Comparison of ENCODE assay signal across 32 cellular contexts in the genomic region with DNA sequence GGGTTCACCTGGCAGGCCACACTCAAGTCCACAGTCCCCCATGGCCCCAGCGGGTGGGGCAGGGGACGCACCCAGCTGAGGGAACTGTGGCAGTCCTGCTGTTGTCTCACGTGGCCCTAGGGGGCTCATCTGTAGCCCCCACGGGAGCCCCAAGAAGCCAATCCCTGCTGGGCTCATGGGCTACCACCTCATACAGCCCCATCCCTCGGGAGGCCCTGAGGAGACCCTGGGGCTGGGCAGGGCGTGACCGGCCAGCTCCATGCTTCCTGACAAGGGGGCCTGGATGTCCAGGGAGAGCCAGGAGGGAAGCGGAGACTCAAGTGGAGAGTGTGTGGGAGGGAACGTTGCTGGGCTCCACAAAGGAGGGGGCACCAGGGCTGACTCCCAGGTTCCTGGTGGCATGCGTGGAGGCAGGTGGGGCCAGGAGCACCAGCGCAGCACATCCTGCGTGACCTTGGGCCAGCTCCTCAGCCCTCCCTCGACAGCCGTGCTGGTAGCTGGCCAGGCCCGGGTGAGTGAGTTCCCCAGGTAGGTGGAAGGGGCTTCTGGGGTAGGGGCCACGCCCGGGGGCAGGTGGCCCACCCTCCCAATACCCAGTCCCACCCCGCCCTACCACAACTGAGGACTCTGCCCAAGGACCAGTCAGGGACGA.
"Had no signal": no experiment of that assay in that cellular context is flagged by ENCODE, and none has a peak within 500 bp of the region (broad histone marks: within the 10 kb centered on the region; RNA-seq: fewer than 3 reads in every experiment).

No MANE protein-coding gene starts in this region.

- H3K9me3 ChIP-seq: esophagus squamous epithelium, gastroesophageal sphincter, heart right ventricle had no signal

- H3K36me3 Mint-ChIP-seq: activated CD4-positive, alpha-beta memory T cell treated with anti-CD3 and anti-CD28 coated beads for 36 hours; activated CD8-positive, alpha-beta memory T cell treated with anti-CD3 and anti-CD28 coated beads, Interleukin-2, amount 10 ng/mL, durations not matched to agents 7 days and 5 days; activated naive CD4-positive, alpha-beta T cell treated with anti-CD3 and anti-CD28 coated beads, Interleukin-2, amount 10 ng/mL, durations not matched to agents 7 days and 5 days; activated naive CD4-positive, alpha-beta T cell treated with anti-CD3 and anti-CD28 coated beads, Interleukin-2, amount 50 U/mL, for 72 hours; activated naive CD8-positive, alpha-beta T cell treated with anti-CD3 and anti-CD28 coated beads, Interleukin-2, amount 10 ng/mL, durations not matched to agents 7 days and 5 days had no signal

- H3K27me3 Mint-ChIP-seq: activated CD4-positive, alpha-beta memory T cell treated with anti-CD3 and anti-CD28 coated beads for 36 hours; activated CD4-positive, alpha-beta T cell treated with anti-CD3 and anti-CD28 coated beads for 36 hours; activated CD4-positive, alpha-beta T cell treated with anti-CD3 and anti-CD28 coated beads, Interleukin-2, amount 10 ng/mL, durations not matched to agents 24 days and 14 days; activated CD8-positive, alpha-beta memory T cell treated with anti-CD3 and anti-CD28 coated beads, Interleukin-2, amount 10 ng/mL, durations not matched to agents 7 days and 5 days; activated naive CD4-positive, alpha-beta T cell treated with anti-CD3 and anti-CD28 coated beads, Interleukin-2, amount 10 ng/mL, durations not matched to agents 7 days and 5 days; activated naive CD8-positive, alpha-beta T cell treated with anti-CD3 and anti-CD28 coated beads, Interleukin-2, amount 10 ng/mL, durations not matched to agents 7 days and 5 days; central memory CD8-positive, alpha-beta T cell; dendritic cell treated with granulocyte-macrophage colony-stimulating factor and Interleukin-4, amounts not matched to agents 40 ng/mL and 50 ng/mL, for 4 days had no signal

- H3K4me3 ChIP-seq: coronary artery, esophagus squamous epithelium, gastroesophageal sphincter, heart right ventricle had no signal

- H3K27ac ChIP-seq: brain microvascular endothelial cell, coronary artery, epithelial cell of prostate, esophagus squamous epithelium, gastroesophageal sphincter, heart right ventricle had no signal

- DNase-seq: activated CD4-positive, alpha-beta memory T cell treated with anti-CD3 and anti-CD28 coated beads for 36 hours; activated CD4-positive, alpha-beta T cell treated with anti-CD3 and anti-CD28 coated beads for 36 hours; activated CD4-positive, alpha-beta T cell treated with anti-CD3 and anti-CD28 coated beads, Interleukin-2, amount 10 ng/mL, durations not matched to agents 24 days and 14 days; activated CD4-positive, CD25-positive, alpha-beta regulatory T cell; activated CD4-positive, CD25-positive, alpha-beta regulatory T cell treated with anti-CD3 and anti-CD28 coated beads, Interleukin-2, amount 50 U/mL, for 72 hours; activated CD8-positive, alpha-beta memory T cell treated with anti-CD3 and anti-CD28 coated beads, Interleukin-2, amount 10 ng/mL, durations not matched to agents 7 days and 5 days; activated CD8-positive, alpha-beta memory T cell treated with anti-CD3 and anti-CD28 coated beads, Interleukin-2, amount 50 U/mL, for 4 hours; activated CD8-positive, alpha-beta T cell treated with anti-CD3 and anti-CD28 coated beads, Interleukin-2, amount 10 ng/mL, durations not matched to agents 7 days and 5 days; activated gamma-delta T cell; activated naive CD4-positive, alpha-beta T cell; activated naive CD4-positive, alpha-beta T cell treated with anti-CD3 and anti-CD28 coated beads, Interleukin-2, amount 10 ng/mL, durations not matched to agents 7 days and 5 days; activated naive CD8-positive, alpha-beta T cell treated with anti-CD3 and anti-CD28 coated beads, Interleukin-2, amount 10 ng/mL, durations not matched to agents 7 days and 5 days; activated T-cell treated with anti-CD3 and anti-CD28 coated beads, Interleukin-2, amount 50 U/mL, for 1 hour; activated T-cell treated with anti-CD3 and anti-CD28 coated beads, Interleukin-2, amount 50 U/mL, for 48 hours; anterior cingulate cortex; brain microvascular endothelial cell; effector CD4-positive, alpha-beta T cell; esophagus squamous epithelium; foreskin melanocyte; heart right ventricle; T-helper 1 cell; T-helper 2 cell had no signal

- ATAC-seq: activated CD4-positive, alpha-beta T cell treated with anti-CD3 and anti-CD28 coated beads for 36 hours; activated CD8-positive, alpha-beta memory T cell treated with anti-CD3 and anti-CD28 coated beads, Interleukin-2, amount 10 ng/mL, durations not matched to agents 7 days and 5 days; activated CD8-positive, alpha-beta T cell treated with anti-CD3 and anti-CD28 coated beads, Interleukin-2, amount 10 ng/mL, durations not matched to agents 7 days and 5 days; activated naive CD4-positive, alpha-beta T cell treated with anti-CD3 and anti-CD28 coated beads, Interleukin-2, amount 50 U/mL, for 72 hours; gastroesophageal sphincter; heart right ventricle had no signal

- H3K4me1 ChIP-seq: esophagus squamous epithelium, gastroesophageal sphincter, heart right ventricle had no signal

- H3K27me3 ChIP-seq: brain microvascular endothelial cell, esophagus squamous epithelium, gastroesophageal sphincter, heart right ventricle had no signal

- H3K27ac Mint-ChIP-seq: activated CD4-positive, alpha-beta memory T cell treated with anti-CD3 and anti-CD28 coated beads for 36 hours; activated CD4-positive, alpha-beta T cell treated with anti-CD3 and anti-CD28 coated beads for 36 hours; activated CD4-positive, alpha-beta T cell treated with anti-CD3 and anti-CD28 coated beads, Interleukin-2, amount 10 ng/mL, durations not matched to agents 24 days and 14 days; activated CD8-positive, alpha-beta memory T cell treated with anti-CD3 and anti-CD28 coated beads, Interleukin-2, amount 10 ng/mL, durations not matched to agents 7 days and 5 days; activated CD8-positive, alpha-beta T cell treated with anti-CD3 and anti-CD28 coated beads, Interleukin-2, amount 10 ng/mL, durations not matched to agents 7 days and 5 days; activated naive CD4-positive, alpha-beta T cell treated with anti-CD3 and anti-CD28 coated beads, Interleukin-2, amount 10 ng/mL, durations not matched to agents 7 days and 5 days; activated naive CD4-positive, alpha-beta T cell treated with anti-CD3 and anti-CD28 coated beads, Interleukin-2, amount 50 U/mL, for 72 hours; activated naive CD8-positive, alpha-beta T cell treated with anti-CD3 and anti-CD28 coated beads, Interleukin-2, amount 10 ng/mL, durations not matched to agents 7 days and 5 days; dendritic cell treated with granulocyte-macrophage colony-stimulating factor and Interleukin-4, amounts not matched to agents 40 ng/mL and 50 ng/mL, for 4 days had no signal

- H3K9me3 Mint-ChIP-seq: activated CD4-positive, alpha-beta memory T cell treated with anti-CD3 and anti-CD28 coated beads for 36 hours; activated CD4-positive, alpha-beta T cell treated with anti-CD3 and anti-CD28 coated beads, Interleukin-2, amount 10 ng/mL, durations not matched to agents 24 days and 14 days; activated naive CD4-positive, alpha-beta T cell treated with anti-CD3 and anti-CD28 coated beads, Interleukin-2, amount 10 ng/mL, durations not matched to agents 7 days and 5 days; activated naive CD4-positive, alpha-beta T cell treated with anti-CD3 and anti-CD28 coated beads, Interleukin-2, amount 50 U/mL, for 72 hours; activated naive CD8-positive, alpha-beta T cell treated with anti-CD3 and anti-CD28 coated beads, Interleukin-2, amount 10 ng/mL, durations not matched to agents 7 days and 5 days; central memory CD8-positive, alpha-beta T cell; dendritic cell treated with granulocyte-macrophage colony-stimulating factor and Interleukin-4, amounts not matched to agents 40 ng/mL and 50 ng/mL, for 4 days had no signal

- H3K36me3 ChIP-seq: brain microvascular endothelial cell, esophagus squamous epithelium, gastroesophageal sphincter, heart right ventricle had no signal

- FAIRE-seq: astrocyte, bronchial epithelial cell, endometrium, endothelial cell of umbilical vein had no signal

- H3K4me1 Mint-ChIP-seq: activated CD4-positive, alpha-beta T cell treated with anti-CD3 and anti-CD28 coated beads for 36 hours; activated CD4-positive, alpha-beta T cell treated with anti-CD3 and anti-CD28 coated beads, Interleukin-2, amount 10 ng/mL, durations not matched to agents 24 days and 14 days; activated CD8-positive, alpha-beta memory T cell treated with anti-CD3 and anti-CD28 coated beads, Interleukin-2, amount 10 ng/mL, durations not matched to agents 7 days and 5 days; activated naive CD4-positive, alpha-beta T cell treated with anti-CD3 and anti-CD28 coated beads, Interleukin-2, amount 10 ng/mL, durations not matched to agents 7 days and 5 days; activated naive CD8-positive, alpha-beta T cell treated with anti-CD3 and anti-CD28 coated beads, Interleukin-2, amount 10 ng/mL, durations not matched to agents 7 days and 5 days; central memory CD8-positive, alpha-beta T cell had no signal

- H3K4me3 Mint-ChIP-seq: activated CD4-positive, alpha-beta memory T cell treated with anti-CD3 and anti-CD28 coated beads for 36 hours; activated CD4-positive, alpha-beta T cell treated with anti-CD3 and anti-CD28 coated beads for 36 hours; activated CD4-positive, alpha-beta T cell treated with anti-CD3 and anti-CD28 coated beads, Interleukin-2, amount 10 ng/mL, durations not matched to agents 24 days and 14 days; activated CD8-positive, alpha-beta memory T cell treated with anti-CD3 and anti-CD28 coated beads, Interleukin-2, amount 10 ng/mL, durations not matched to agents 7 days and 5 days; activated CD8-positive, alpha-beta T cell treated with anti-CD3 and anti-CD28 coated beads, Interleukin-2, amount 10 ng/mL, durations not matched to agents 7 days and 5 days; activated naive CD4-positive, alpha-beta T cell treated with anti-CD3 and anti-CD28 coated beads, Interleukin-2, amount 10 ng/mL, durations not matched to agents 7 days and 5 days; activated naive CD8-positive, alpha-beta T cell treated with anti-CD3 and anti-CD28 coated beads, Interleukin-2, amount 10 ng/mL, durations not matched to agents 7 days and 5 days; central memory CD8-positive, alpha-beta T cell; dendritic cell treated with granulocyte-macrophage colony-stimulating factor and Interleukin-4, amounts not matched to agents 40 ng/mL and 50 ng/mL, for 4 days had no signal
